28 cellular contexts compared by ENCODE assay signal in the genomic region with DNA sequence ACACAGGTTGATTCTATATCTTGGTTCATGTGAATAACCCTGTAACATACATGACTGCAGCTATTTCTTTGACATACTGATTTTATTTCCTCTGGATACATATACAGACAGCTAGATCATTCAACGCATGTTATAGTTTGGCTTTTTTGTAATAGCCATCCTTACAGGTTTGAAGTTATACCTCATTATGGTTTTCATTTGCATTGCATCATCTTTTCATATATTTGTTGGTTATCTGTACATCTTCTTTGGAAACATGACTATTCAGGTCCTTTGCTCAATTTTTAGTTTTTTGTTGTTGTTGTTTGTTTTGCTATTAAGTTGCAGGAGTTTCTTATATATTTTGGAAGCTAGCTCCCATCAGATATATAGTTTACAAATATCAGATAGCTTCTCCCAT.
"Had no signal": no experiment of that assay in that cellular context is flagged by ENCODE, and none has a peak within 500 bp of the region (broad histone marks: within the 10 kb centered on the region; RNA-seq: fewer than 3 reads in every experiment).

No MANE protein-coding gene starts in this region.

- H3K27ac ChIP-seq: colonic mucosa, coronary artery, dorsolateral prefrontal cortex, epithelial cell of prostate, esophagus muscularis mucosa, esophagus squamous epithelium, foreskin keratinocyte, gastrocnemius medialis, gastroesophageal sphincter, heart left ventricle, heart right ventricle had no signal

- FAIRE-seq: colon, endometrium, endothelial cell of umbilical vein, frontal cortex had no signal

- H3K4me1 ChIP-seq: colonic mucosa, esophagus muscularis mucosa, esophagus squamous epithelium, foreskin keratinocyte, gastrocnemius medialis, gastroesophageal sphincter, heart left ventricle, heart right ventricle had no signal

- ATAC-seq: effector memory CD8-positive, alpha-beta T cell; esophagus mucosa; foreskin keratinocyte; gastrocnemius medialis; gastroesophageal sphincter; heart left ventricle; heart right ventricle had no signal

- H3K36me3 ChIP-seq: colonic mucosa, esophagus muscularis mucosa, esophagus squamous epithelium, gastrocnemius medialis, gastroesophageal sphincter, heart left ventricle, heart right ventricle had no signal

- H3K9me3 ChIP-seq: colonic mucosa, esophagus squamous epithelium, gastrocnemius medialis had no signal

- H3K27me3 ChIP-seq: colonic mucosa, dorsolateral prefrontal cortex, esophagus muscularis mucosa, esophagus squamous epithelium, foreskin keratinocyte, gastrocnemius medialis, gastroesophageal sphincter, heart left ventricle, heart right ventricle had no signal

- H3K4me3 ChIP-seq: colonic mucosa, coronary artery, dorsolateral prefrontal cortex, esophagus muscularis mucosa, esophagus squamous epithelium, gastrocnemius medialis, gastroesophageal sphincter, heart left ventricle, heart right ventricle had no signal

- DNase-seq: colonic mucosa; cortex of kidney; dermis blood vessel endothelial cell; dorsolateral prefrontal cortex; effector CD4-positive, alpha-beta T cell; effector CD8-positive, alpha-beta T cell; effector memory CD4-positive, alpha-beta T cell; effector memory CD8-positive, alpha-beta T cell; endodermal cell; erythroblast; esophagus squamous epithelium; foreskin fibroblast; foreskin keratinocyte; foreskin melanocyte; gastrocnemius medialis; glutamatergic neuron; head of caudate nucleus; heart left ventricle; heart right ventricle had no signal
